1 cellular context compared by ENCODE assay signal in the genomic region with DNA sequence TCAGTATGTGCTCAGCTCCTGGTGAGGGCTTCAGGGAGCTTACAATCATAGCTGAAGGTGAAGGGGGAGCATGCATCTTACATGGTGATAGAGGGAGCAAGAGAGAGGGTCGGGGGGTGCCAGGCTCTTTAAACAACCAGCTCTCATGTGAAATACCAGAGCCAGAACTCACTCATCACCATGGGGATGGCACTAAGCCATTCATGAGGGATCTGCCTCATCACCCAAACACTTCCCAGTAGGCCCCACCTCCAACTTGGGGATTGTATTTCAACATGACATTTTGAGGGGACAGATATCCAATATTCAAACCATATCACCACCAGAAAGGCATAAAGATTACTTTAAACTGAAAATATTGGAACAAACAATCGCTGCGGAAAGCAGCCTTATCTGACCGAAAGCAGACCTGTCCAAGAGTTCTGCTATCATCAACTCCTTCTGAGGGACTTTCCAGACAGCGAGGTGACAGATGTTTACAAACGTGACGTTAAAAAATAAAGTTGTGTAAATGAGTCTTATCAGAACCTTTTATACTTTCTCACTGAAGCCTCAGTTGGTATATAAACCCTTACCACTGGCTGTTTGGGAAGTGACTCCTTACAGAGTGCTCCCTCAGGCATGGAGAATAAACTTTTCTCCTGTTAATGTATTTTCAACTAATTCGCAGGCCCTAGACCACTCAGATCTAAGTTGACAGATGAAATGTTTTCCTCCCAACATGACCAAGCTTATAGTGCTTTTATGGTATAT.
TF ChIP-seq lines count a peak whose summit lies in the region.

No MANE protein-coding gene starts in this region.

TF ChIP-seq in K562, 482 proteins besides CTCF, POLR2A, EP300 and RAD21 (continued from another document and continues in another):
- TF ChIP-seq, protein P1, sequence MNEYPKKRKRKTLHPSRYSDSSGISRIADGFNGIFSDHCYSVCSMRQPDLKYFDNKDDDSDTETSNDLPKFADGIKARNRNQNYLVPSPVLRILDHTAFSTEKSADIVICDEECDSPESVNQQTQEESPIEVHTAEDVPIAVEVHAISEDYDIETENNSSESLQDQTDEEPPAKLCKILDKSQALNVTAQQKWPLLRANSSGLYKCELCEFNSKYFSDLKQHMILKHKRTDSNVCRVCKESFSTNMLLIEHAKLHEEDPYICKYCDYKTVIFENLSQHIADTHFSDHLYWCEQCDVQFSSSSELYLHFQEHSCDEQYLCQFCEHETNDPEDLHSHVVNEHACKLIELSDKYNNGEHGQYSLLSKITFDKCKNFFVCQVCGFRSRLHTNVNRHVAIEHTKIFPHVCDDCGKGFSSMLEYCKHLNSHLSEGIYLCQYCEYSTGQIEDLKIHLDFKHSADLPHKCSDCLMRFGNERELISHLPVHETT (CRISPR knock-in tag; conservative IDR thresholded peaks at IDR 0.05 in 1 of 2, IDR thresholded peaks at IDR 0.05 in 1 of 2), result peak in 1 of 2 experiments; percentile 51; a peak in 1 of 4 replicates
- no peak for TF ChIP-seq ZNF407 (IDR thresholded peaks at IDR 0.05; ENCODE audit: low read depth)
- TF ChIP-seq NFYB (IDR thresholded peaks at IDR 0.05; ENCODE audit: extremely low read depth, insufficient read length), result no peak
- peak; percentile 51; the same call in 1 of the 2 replicates for TF ChIP-seq POLR2AphosphoS5 (IDR thresholded peaks at IDR 0.05; ENCODE audit: control insufficient read depth, insufficient read depth, low read depth, low read length)
- peak; percentile 81 for TF ChIP-seq SOX6 (IDR thresholded peaks at IDR 0.05)
- TF ChIP-seq CEBPB (tag; IDR thresholded peaks at IDR 0.05), result peak; percentile 19; the same call in 1 of the 2 replicates
- TF ChIP-seq NCOR1 (IDR thresholded peaks at IDR 0.05), result peak; percentile 81
- TF ChIP-seq ARHGAP35 (IDR thresholded peaks at IDR 0.05; ENCODE audit: partially characterized antibody), result no peak
- peak; percentile 60; the same call in 1 of the 2 replicates for TF ChIP-seq SMARCA4 (IDR thresholded peaks at IDR 0.05)
- no peak for TF ChIP-seq KDM2B (CRISPR knock-in tag; IDR thresholded peaks at IDR 0.05)
- TF ChIP-seq XRCC3 (IDR thresholded peaks at IDR 0.05), result no peak
- TF ChIP-seq HCFC1 (IDR thresholded peaks at IDR 0.05; ENCODE audit: low read depth, low read length), result no peak
- no peak for TF ChIP-seq TOE1 (IDR thresholded peaks at IDR 0.05; ENCODE audit: borderline replicate concordance)
- TF ChIP-seq TOE1 (CRISPR knock-in tag; IDR thresholded peaks at IDR 0.05; ENCODE audit: borderline replicate concordance, low read depth), result no peak
- TF ChIP-seq NR4A1 (CRISPR knock-in tag; IDR thresholded peaks at IDR 0.05), result no peak
- no peak for TF ChIP-seq NR4A1 (tag; IDR thresholded peaks at IDR 0.05)
- peak; percentile 57; the same call in 1 of the 2 replicates for TF ChIP-seq SMARCE1 (IDR thresholded peaks at IDR 0.05)
- TF ChIP-seq PPARD (CRISPR knock-in tag; IDR thresholded peaks at IDR 0.05), result no peak
- TF ChIP-seq ZNF740 (CRISPR knock-in tag; IDR thresholded peaks at IDR 0.05), result no peak
- TF ChIP-seq ZNF740 (tag; IDR thresholded peaks at IDR 0.05), result no peak
- TF ChIP-seq, protein P2, sequence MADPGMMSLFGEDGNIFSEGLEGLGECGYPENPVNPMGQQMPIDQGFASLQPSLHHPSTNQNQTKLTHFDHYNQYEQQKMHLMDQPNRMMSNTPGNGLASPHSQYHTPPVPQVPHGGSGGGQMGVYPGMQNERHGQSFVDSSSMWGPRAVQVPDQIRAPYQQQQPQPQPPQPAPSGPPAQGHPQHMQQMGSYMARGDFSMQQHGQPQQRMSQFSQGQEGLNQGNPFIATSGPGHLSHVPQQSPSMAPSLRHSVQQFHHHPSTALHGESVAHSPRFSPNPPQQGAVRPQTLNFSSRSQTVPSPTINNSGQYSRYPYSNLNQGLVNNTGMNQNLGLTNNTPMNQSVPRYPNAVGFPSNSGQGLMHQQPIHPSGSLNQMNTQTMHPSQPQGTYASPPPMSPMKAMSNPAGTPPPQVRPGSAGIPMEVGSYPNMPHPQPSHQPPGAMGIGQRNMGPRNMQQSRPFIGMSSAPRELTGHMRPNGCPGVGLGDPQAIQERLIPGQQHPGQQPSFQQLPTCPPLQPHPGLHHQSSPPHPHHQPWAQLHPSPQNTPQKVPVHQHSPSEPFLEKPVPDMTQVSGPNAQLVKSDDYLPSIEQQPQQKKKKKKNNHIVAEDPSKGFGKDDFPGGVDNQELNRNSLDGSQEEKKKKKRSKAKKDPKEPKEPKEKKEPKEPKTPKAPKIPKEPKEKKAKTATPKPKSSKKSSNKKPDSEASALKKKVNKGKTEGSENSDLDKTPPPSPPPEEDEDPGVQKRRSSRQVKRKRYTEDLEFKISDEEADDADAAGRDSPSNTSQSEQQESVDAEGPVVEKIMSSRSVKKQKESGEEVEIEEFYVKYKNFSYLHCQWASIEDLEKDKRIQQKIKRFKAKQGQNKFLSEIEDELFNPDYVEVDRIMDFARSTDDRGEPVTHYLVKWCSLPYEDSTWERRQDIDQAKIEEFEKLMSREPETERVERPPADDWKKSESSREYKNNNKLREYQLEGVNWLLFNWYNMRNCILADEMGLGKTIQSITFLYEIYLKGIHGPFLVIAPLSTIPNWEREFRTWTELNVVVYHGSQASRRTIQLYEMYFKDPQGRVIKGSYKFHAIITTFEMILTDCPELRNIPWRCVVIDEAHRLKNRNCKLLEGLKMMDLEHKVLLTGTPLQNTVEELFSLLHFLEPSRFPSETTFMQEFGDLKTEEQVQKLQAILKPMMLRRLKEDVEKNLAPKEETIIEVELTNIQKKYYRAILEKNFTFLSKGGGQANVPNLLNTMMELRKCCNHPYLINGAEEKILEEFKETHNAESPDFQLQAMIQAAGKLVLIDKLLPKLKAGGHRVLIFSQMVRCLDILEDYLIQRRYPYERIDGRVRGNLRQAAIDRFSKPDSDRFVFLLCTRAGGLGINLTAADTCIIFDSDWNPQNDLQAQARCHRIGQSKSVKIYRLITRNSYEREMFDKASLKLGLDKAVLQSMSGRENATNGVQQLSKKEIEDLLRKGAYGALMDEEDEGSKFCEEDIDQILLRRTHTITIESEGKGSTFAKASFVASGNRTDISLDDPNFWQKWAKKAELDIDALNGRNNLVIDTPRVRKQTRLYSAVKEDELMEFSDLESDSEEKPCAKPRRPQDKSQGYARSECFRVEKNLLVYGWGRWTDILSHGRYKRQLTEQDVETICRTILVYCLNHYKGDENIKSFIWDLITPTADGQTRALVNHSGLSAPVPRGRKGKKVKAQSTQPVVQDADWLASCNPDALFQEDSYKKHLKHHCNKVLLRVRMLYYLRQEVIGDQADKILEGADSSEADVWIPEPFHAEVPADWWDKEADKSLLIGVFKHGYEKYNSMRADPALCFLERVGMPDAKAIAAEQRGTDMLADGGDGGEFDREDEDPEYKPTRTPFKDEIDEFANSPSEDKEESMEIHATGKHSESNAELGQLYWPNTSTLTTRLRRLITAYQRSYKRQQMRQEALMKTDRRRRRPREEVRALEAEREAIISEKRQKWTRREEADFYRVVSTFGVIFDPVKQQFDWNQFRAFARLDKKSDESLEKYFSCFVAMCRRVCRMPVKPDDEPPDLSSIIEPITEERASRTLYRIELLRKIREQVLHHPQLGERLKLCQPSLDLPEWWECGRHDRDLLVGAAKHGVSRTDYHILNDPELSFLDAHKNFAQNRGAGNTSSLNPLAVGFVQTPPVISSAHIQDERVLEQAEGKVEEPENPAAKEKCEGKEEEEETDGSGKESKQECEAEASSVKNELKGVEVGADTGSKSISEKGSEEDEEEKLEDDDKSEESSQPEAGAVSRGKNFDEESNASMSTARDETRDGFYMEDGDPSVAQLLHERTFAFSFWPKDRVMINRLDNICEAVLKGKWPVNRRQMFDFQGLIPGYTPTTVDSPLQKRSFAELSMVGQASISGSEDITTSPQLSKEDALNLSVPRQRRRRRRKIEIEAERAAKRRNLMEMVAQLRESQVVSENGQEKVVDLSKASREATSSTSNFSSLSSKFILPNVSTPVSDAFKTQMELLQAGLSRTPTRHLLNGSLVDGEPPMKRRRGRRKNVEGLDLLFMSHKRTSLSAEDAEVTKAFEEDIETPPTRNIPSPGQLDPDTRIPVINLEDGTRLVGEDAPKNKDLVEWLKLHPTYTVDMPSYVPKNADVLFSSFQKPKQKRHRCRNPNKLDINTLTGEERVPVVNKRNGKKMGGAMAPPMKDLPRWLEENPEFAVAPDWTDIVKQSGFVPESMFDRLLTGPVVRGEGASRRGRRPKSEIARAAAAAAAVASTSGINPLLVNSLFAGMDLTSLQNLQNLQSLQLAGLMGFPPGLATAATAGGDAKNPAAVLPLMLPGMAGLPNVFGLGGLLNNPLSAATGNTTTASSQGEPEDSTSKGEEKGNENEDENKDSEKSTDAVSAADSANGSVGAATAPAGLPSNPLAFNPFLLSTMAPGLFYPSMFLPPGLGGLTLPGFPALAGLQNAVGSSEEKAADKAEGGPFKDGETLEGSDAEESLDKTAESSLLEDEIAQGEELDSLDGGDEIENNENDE (IDR thresholded peaks at IDR 0.05; ENCODE audit: low read depth, low read length), result no peak
- TF ChIP-seq E2F3 (CRISPR knock-in tag; IDR thresholded peaks at IDR 0.05), result no peak
- TF ChIP-seq SRSF9 (IDR thresholded peaks at IDR 0.05; ENCODE audit: borderline replicate concordance, low read depth, low read length), result no peak
- TF ChIP-seq ZNF239 (CRISPR knock-in tag; IDR thresholded peaks at IDR 0.05), result peak; percentile 53
- TF ChIP-seq KDM1A (IDR thresholded peaks at IDR 0.05), result peak in 1 of 2 experiments; percentile 70; a peak in 2 of 4 replicates
- TF ChIP-seq BHLHE40 (IDR thresholded peaks at IDR 0.05; ENCODE audit: low read length), result peak; percentile 73
- no peak for TF ChIP-seq ELK3 (CRISPR knock-in tag; IDR thresholded peaks at IDR 0.05)
- no peak for TF ChIP-seq YY1 (IDR thresholded peaks at IDR 0.05; ENCODE audit: borderline replicate concordance in 1 of 3, control insufficient read depth in 1 of 3, extremely low read depth in 1 of 3, insufficient read depth in 3 of 3, insufficient read length in 1 of 3, insufficient replicate concordance in 2 of 3, low read depth in 1 of 3, low read length in 2 of 3)
- no peak for TF ChIP-seq XRCC4 (IDR thresholded peaks at IDR 0.05; ENCODE audit: extremely low read depth, insufficient read depth, insufficient read length)
- TF ChIP-seq TRIM24 (IDR thresholded peaks at IDR 0.05), result peak; percentile 56 to 64; a peak in 3 of 4 replicates
- peak in 1 of 2 experiments; percentile 62; a peak in 2 of 4 replicates for TF ChIP-seq FOXA3 (CRISPR knock-in tag; conservative IDR thresholded peaks at IDR 0.05 in 1 of 2, IDR thresholded peaks at IDR 0.05 in 1 of 2)
